ENCODE assay signal across 29 cellular contexts in genomic region chr14:72045885-72046284, GRCh38.
"Had no signal": no experiment of that assay in that cellular context is flagged by ENCODE, and none has a peak within 500 bp of the region (broad histone marks: within the 10 kb centered on the region; RNA-seq: fewer than 3 reads in every experiment).

No MANE protein-coding gene starts in this region.

- H3K27me3 ChIP-seq: stomach, suprapubic skin, testis, thyroid gland, tibial artery, tibial nerve, transverse colon, upper lobe of left lung, upper lobe of right lung, uterus, vagina had no signal

- H3K9me3 Mint-ChIP-seq: type B pancreatic cell had no signal

- DNase-seq: stimulated activated CD4-positive, alpha-beta T cell treated with anti-CD3 and anti-CD28 coated beads, Interleukin-2, amount 100 ng/mL, for 48 hours; stimulated activated CD4-positive, alpha-beta T cell treated with anti-CD3 and anti-CD28 coated beads, Interleukin-4, amount 100 ng/mL, for 1 hour; stimulated activated CD4-positive, alpha-beta T cell treated with anti-CD3 and anti-CD28 coated beads, Interleukin-4, amount 100 ng/mL, for 24 hours; stimulated activated CD4-positive, alpha-beta T cell treated with anti-CD3 and anti-CD28 coated beads, Interleukin-4, amount 100 ng/mL, for 4 hours; stimulated activated CD8-positive, alpha-beta memory T cell treated with anti-CD3 and anti-CD28 coated beads, Interleukin-4, amount 100 ng/mL, for 48 hours; stimulated activated naive B cell treated with anti-CD40 and anti-IgM and Interleukin-4, amounts not matched to agents 10 μg/mL and 1 μg/mL and 100 μg/mL, for 72 hours; stimulated activated naive CD4-positive, alpha-beta T cell; stimulated activated naive CD4-positive, alpha-beta T cell treated with Interleukin-2 at 50 U/mL for 16 hours; stimulated activated naive CD8-positive, alpha-beta T cell treated with anti-CD3 and anti-CD28 coated beads, Interleukin-15, amount 100 ng/mL, for 72 hours; stimulated activated naive CD8-positive, alpha-beta T cell treated with anti-CD3 and anti-CD28 coated beads, Interleukin-15, Interleukin-2, amounts not matched to agents 100 U/mL and 50 U/mL, for 24 hours; stomach; substantia nigra; testis; thyroid gland; tibial artery; transverse colon; trophoblast cell; upper lobe of left lung; upper lobe of right lung; uterus had no signal

- H3K36me3 ChIP-seq: stomach, suprapubic skin, thoracic aorta, thyroid gland, tibial artery, tibial nerve, transverse colon, upper lobe of left lung, upper lobe of right lung, uterus, vagina had no signal

- H3K9me3 ChIP-seq: suprapubic skin, testis, thyroid gland, transverse colon, upper lobe of right lung, uterus, vagina had no signal

- H3K4me3 Mint-ChIP-seq: stimulated activated effector memory CD8-positive, alpha-beta T cell treated with anti-CD3 and anti-CD28 coated beads, Interleukin-12 subunit alpha, Interleukin-12 subunit beta, amount 100 ng/mL, for 72 hours; stimulated activated memory B cell treated with anti-CD40 and anti-IgM and Interleukin-4, amounts not matched to agents 10 μg/mL and 1 μg/mL and 100 μg/mL, for 72 hours; stimulated activated naive B cell treated with anti-CD40 and anti-IgM and Interleukin-4, amounts not matched to agents 10 μg/mL and 1 μg/mL and 100 μg/mL, for 72 hours; stimulated activated naive CD8-positive, alpha-beta T cell treated with anti-CD3 and anti-CD28 coated beads, Interleukin-15, amount 100 ng/mL, for 72 hours; stimulated activated naive CD8-positive, alpha-beta T cell treated with anti-CD3 and anti-CD28 coated beads, Interleukin-15, Interleukin-2, amounts not matched to agents 100 ng/mL and 50 ng/mL, for 24 hours; type B pancreatic cell had no signal

- H3K4me1 ChIP-seq: stomach, suprapubic skin, testis, thyroid gland, tibial artery, tibial nerve, transverse colon, upper lobe of left lung, upper lobe of right lung, uterus, vagina had no signal

- ATAC-seq: stimulated activated effector memory CD8-positive, alpha-beta T cell treated with anti-CD3 and anti-CD28 coated beads, Interleukin-12 subunit alpha, Interleukin-12 subunit beta, amount 100 ng/mL, for 72 hours; stimulated activated memory B cell treated with anti-CD40 and anti-IgM and Interleukin-4, amounts not matched to agents 10 μg/mL and 1 μg/mL and 100 μg/mL, for 72 hours; stimulated activated naive B cell treated with anti-CD40 and anti-IgM and Interleukin-4, amounts not matched to agents 10 μg/mL and 1 μg/mL and 100 μg/mL, for 72 hours; stimulated activated naive CD8-positive, alpha-beta T cell treated with anti-CD3 and anti-CD28 coated beads, Interleukin-15, amount 100 ng/mL, for 72 hours; stimulated activated naive CD8-positive, alpha-beta T cell treated with anti-CD3 and anti-CD28 coated beads, Interleukin-15, Interleukin-2, amounts not matched to agents 100 U/mL and 50 U/mL, for 24 hours; upper lobe of right lung had no signal

- H3K27ac ChIP-seq: stomach, suprapubic skin, testis, thoracic aorta, thyroid gland, tibial artery, tibial nerve, transverse colon, upper lobe of left lung, upper lobe of right lung, uterus, vagina had no signal

- H3K4me3 ChIP-seq: stomach, suprapubic skin, testis, thoracic aorta, thyroid gland, tibial artery, tibial nerve, transverse colon, upper lobe of left lung, upper lobe of right lung, uterus, vagina had no signal

- H3K36me3 Mint-ChIP-seq: stimulated activated effector memory CD8-positive, alpha-beta T cell treated with anti-CD3 and anti-CD28 coated beads, Interleukin-12 subunit alpha, Interleukin-12 subunit beta, amount 100 ng/mL, for 72 hours; stimulated activated memory B cell treated with anti-CD40 and anti-IgM and Interleukin-4, amounts not matched to agents 10 μg/mL and 1 μg/mL and 100 μg/mL, for 72 hours; stimulated activated naive B cell treated with anti-CD40 and anti-IgM and Interleukin-4, amounts not matched to agents 10 μg/mL and 1 μg/mL and 100 μg/mL, for 72 hours; type B pancreatic cell had no signal

- H3K27ac Mint-ChIP-seq: stimulated activated effector memory CD8-positive, alpha-beta T cell treated with anti-CD3 and anti-CD28 coated beads, Interleukin-12 subunit alpha, Interleukin-12 subunit beta, amount 100 ng/mL, for 72 hours; stimulated activated memory B cell treated with anti-CD40 and anti-IgM and Interleukin-4, amounts not matched to agents 10 μg/mL and 1 μg/mL and 100 μg/mL, for 72 hours; stimulated activated naive B cell treated with anti-CD40 and anti-IgM and Interleukin-4, amounts not matched to agents 10 μg/mL and 1 μg/mL and 100 μg/mL, for 72 hours; stimulated activated naive CD8-positive, alpha-beta T cell treated with anti-CD3 and anti-CD28 coated beads, Interleukin-15, Interleukin-2, amounts not matched to agents 100 ng/mL and 50 ng/mL, for 24 hours; type B pancreatic cell had no signal

- FAIRE-seq: urothelium cell line had no signal

- H3K4me1 Mint-ChIP-seq: stimulated activated effector memory CD8-positive, alpha-beta T cell treated with anti-CD3 and anti-CD28 coated beads, Interleukin-12 subunit alpha, Interleukin-12 subunit beta, amount 100 ng/mL, for 72 hours; stimulated activated memory B cell treated with anti-CD40 and anti-IgM and Interleukin-4, amounts not matched to agents 10 μg/mL and 1 μg/mL and 100 μg/mL, for 72 hours had no signal
